ENCODE assay signal across 3 cellular contexts in the genomic region with DNA sequence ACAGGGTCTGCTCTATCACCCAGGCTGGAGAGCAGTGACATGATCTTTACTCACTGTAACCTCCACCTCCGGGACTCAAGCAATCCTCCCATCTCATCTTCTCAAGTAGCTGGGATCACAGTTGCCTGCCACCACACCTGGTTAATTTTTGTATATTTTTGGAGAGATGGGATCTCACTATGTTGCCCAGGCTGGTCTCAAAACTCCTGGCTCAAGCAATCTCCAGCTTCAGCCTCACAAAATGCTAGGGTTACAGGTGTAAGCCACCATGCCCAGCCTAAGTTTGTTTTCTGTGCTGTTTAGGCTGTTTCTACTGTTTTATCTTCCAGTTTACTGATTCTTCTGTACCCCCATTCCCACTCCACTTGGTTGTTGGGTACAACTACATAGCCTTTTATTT.
TF ChIP-seq lines count a peak whose summit lies in the region.

No MANE protein-coding gene starts in this region.

TF ChIP-seq in HepG2, 621 proteins besides CTCF, POLR2A, EP300 and RAD21:
- TF ChIP-seq EHMT2 (IDR thresholded peaks at IDR 0.05; ENCODE audit: borderline replicate concordance, low read depth, low read length), result no peak
- TF ChIP-seq ZNF121 (CRISPR knock-in tag; IDR thresholded peaks at IDR 0.05), result peak; percentile 81
- TF ChIP-seq, protein P1, sequence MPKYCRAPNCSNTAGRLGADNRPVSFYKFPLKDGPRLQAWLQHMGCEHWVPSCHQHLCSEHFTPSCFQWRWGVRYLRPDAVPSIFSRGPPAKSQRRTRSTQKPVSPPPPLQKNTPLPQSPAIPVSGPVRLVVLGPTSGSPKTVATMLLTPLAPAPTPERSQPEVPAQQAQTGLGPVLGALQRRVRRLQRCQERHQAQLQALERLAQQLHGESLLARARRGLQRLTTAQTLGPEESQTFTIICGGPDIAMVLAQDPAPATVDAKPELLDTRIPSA (CRISPR knock-in tag; IDR thresholded peaks at IDR 0.05; ENCODE audit: borderline replicate concordance), result no peak
- TF ChIP-seq, protein P2, sequence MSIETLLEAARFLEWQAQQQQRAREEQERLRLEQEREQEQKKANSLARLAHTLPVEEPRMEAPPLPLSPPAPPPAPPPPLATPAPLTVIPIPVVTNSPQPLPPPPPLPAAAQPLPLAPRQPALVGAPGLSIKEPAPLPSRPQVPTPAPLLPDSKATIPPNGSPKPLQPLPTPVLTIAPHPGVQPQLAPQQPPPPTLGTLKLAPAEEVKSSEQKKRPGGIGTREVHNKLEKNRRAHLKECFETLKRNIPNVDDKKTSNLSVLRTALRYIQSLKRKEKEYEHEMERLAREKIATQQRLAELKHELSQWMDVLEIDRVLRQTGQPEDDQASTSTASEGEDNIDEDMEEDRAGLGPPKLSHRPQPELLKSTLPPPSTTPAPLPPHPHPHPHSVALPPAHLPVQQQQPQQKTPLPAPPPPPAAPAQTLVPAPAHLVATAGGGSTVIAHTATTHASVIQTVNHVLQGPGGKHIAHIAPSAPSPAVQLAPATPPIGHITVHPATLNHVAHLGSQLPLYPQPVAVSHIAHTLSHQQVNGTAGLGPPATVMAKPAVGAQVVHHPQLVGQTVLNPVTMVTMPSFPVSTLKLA (IDR thresholded peaks at IDR 0.05), result no peak
- TF ChIP-seq, protein P3, sequence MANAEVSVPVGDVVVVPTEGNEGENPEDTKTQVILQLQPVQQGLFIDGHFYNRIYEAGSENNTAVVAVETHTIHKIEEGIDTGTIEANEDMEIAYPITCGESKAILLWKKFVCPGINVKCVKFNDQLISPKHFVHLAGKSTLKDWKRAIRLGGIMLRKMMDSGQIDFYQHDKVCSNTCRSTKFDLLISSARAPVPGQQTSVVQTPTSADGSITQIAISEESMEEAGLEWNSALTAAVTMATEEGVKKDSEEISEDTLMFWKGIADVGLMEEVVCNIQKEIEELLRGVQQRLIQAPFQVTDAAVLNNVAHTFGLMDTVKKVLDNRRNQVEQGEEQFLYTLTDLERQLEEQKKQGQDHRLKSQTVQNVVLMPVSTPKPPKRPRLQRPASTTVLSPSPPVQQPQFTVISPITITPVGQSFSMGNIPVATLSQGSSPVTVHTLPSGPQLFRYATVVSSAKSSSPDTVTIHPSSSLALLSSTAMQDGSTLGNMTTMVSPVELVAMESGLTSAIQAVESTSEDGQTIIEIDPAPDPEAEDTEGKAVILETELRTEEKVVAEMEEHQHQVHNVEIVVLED (CRISPR knock-in tag; IDR thresholded peaks at IDR 0.05; ENCODE audit: borderline replicate concordance), result no peak
- no peak for TF ChIP-seq NAIF1 (CRISPR knock-in tag; IDR thresholded peaks at IDR 0.05; ENCODE audit: borderline replicate concordance)
- TF ChIP-seq RBM22 (optimal IDR thresholded peaks at IDR 0.05; ENCODE audit: low read length), result peak; percentile 78

TF ChIP-seq in A549, 52 proteins besides CTCF, POLR2A, EP300 and RAD21:
- TF ChIP-seq JUN (IDR thresholded peaks at IDR 0.05), result no peak
- no peak for TF ChIP-seq EHF (CRISPR knock-in tag; IDR thresholded peaks at IDR 0.05)
- TF ChIP-seq, protein P4, sequence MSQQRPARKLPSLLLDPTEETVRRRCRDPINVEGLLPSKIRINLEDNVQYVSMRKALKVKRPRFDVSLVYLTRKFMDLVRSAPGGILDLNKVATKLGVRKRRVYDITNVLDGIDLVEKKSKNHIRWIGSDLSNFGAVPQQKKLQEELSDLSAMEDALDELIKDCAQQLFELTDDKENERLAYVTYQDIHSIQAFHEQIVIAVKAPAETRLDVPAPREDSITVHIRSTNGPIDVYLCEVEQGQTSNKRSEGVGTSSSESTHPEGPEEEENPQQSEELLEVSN (IDR thresholded peaks at IDR 0.05; ENCODE audit: borderline replicate concordance, low read depth), result no peak

TF ChIP-seq in endothelial cell of umbilical vein, 7 proteins besides CTCF, POLR2A, EP300 and RAD21:
- TF ChIP-seq EZH2 (IDR thresholded peaks at IDR 0.05; ENCODE audit: borderline replicate concordance, low read depth, low read length, severe bottlenecking), result no peak
- TF ChIP-seq GATA2 (IDR thresholded peaks at IDR 0.05; ENCODE audit: insufficient read depth, insufficient read length, low read depth, low read length), result no peak
- TF ChIP-seq JUN (IDR thresholded peaks at IDR 0.05; ENCODE audit: borderline replicate concordance, insufficient read depth, insufficient read length, low read depth), result no peak
- TF ChIP-seq MYC (IDR thresholded peaks at IDR 0.05; ENCODE audit: low read depth, low read length), result no peak
- TF ChIP-seq FOS (IDR thresholded peaks at IDR 0.05; ENCODE audit: borderline replicate concordance, insufficient read depth, low read length), result no peak
- TF ChIP-seq, protein P5, sequence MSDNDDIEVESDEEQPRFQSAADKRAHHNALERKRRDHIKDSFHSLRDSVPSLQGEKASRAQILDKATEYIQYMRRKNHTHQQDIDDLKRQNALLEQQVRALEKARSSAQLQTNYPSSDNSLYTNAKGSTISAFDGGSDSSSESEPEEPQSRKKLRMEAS (IDR thresholded peaks at IDR 0.05; ENCODE audit: insufficient read depth, insufficient read length), result no peak
- TF ChIP-seq POLR2AphosphoS5 (IDR thresholded peaks at IDR 0.05; ENCODE audit: insufficient read depth, low read depth, low read length), result no peak
